In the genomic region with DNA sequence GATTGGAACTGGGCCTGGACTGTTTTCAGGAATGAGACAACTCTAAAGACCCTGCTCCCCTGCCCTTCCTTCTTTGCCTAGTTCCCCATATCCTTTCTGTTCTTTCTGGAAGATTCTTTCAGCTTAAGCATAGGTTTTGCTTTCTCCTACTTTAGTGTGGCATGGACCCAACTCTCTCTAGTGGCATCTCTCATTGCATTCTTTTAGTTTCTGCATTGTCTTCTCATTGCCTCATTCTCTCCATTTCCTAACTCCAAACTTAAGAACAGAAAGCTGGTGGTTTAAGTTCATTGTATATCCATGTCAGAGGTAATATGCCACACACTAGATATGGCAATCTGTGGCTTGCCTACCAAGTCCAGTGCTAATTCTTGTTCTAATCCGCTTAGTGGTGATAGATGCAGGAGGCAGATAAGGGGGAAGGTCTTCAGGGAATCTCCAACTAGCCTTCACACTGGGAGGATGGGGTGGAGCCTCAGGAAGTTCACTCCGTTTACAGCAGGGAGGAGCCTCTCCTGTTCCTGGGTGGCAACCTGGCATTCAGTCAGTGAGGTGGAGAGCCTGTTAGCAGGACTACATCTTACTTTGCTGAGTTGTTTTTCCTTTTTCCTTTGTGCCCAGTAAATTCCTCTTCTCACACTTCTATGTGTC, we compare ENCODE assay signal across 18 cellular contexts.
A peak's percentile ranks its signal among the peaks of the same experiment; 100 is the strongest.
DNase-seq lines count a peak whose midpoint lies in the region; ATAC-seq and TF ChIP-seq lines count a peak whose summit lies in the region.
"Had no signal": no experiment of that assay in that cellular context is flagged by ENCODE, and none has a peak within 500 bp of the region (broad histone marks: within the 10 kb centered on the region; RNA-seq: fewer than 3 reads in every experiment).

No MANE protein-coding gene starts in this region.

- H3K9me3 ChIP-seq in mammary epithelial cell (replicated peaks; ENCODE audit: insufficient read depth, low read length) (no peaks in the 10 kb centered on the region), breast epithelium (no peaks in the 10 kb centered on the region), upper lobe of right lung (no peaks in the 10 kb centered on the region), tibial nerve (no peaks in the 10 kb centered on the region)
- H3K9me3 ChIP-seq: BLaER1 treated with 17β-estradiol and CSF1 and Interleukin-3, amounts not matched to agents 10 nM and 100 nM; HAP-1 had no signal

- no peak overlapping the region for H3K4me2 ChIP-seq in mammary epithelial cell (ENCODE audit: insufficient read depth, low read depth, low read length)
- H3K4me2 ChIP-seq: KMS-11 had no signal

- no TSS peak for BruUV-seq in mammary epithelial cell (replicated peaks; lab: Mats Ljungman, UMichigan)

- CTCF ChIA-PET in mammary epithelial cell (lab: Charles Lee; ENCODE audit: low non-redundant PET) = no interaction called here

- DNase-seq in mammary epithelial cell (no peak), breast epithelium (ENCODE audit: low spot score in 2 of 2) (no peak), amniotic epithelial cell (ENCODE audit: low read depth) (peak; percentile 46), fibroblast of pulmonary artery (ENCODE audit: low read depth) (peak; percentile 41), upper lobe of right lung (no peak), tibial nerve (ENCODE audit: low spot score in 2 of 2) (no peak), NCI-H2029 (lab: John Stamatoyannopoulos, UW) (no peak)
- DNase-seq: NCI-H1436 treated with DMSO at 0.1 percent for 48 hours, NCI-H2081 treated with DMSO at 0.1 percent for 48 hours, NCI-H510A treated with DMSO at 0.1 percent for 48 hours had no signal

- H3K27ac ChIP-seq in mammary epithelial cell (ENCODE audit: insufficient read depth, low read depth, low read length) = no peak overlapping the region
- H3K27ac ChIP-seq in breast epithelium = no peak overlapping the region
- H3K27ac ChIP-seq in upper lobe of right lung = no peak overlapping the region
- no peak overlapping the region for H3K27ac ChIP-seq in tibial nerve
- H3K27ac ChIP-seq: 22Rv1; BLaER1 treated with 17β-estradiol and CSF1 and Interleukin-3, amounts not matched to agents 10 nM and 100 nM; KMS-11; SK-N-MC had no signal

- H4K20me1 ChIP-seq in mammary epithelial cell (ENCODE audit: insufficient read depth, low read length) = no peaks in the 10 kb centered on the region
- H4K20me1 ChIP-seq: BLaER1 treated with 17β-estradiol and CSF1 and Interleukin-3, amounts not matched to agents 10 nM and 100 nM had no signal

- no peak overlapping the region for H3K4me3 ChIP-seq in mammary epithelial cell (replicated peaks in 1 of 3; ENCODE audit: insufficient read depth in 1 of 3, low read depth in 2 of 3, low read length in 3 of 3)
- no peak overlapping the region for H3K4me3 ChIP-seq in breast epithelium
- no peak overlapping the region for H3K4me3 ChIP-seq in fibroblast of pulmonary artery (replicated peaks; ENCODE audit: low read depth, low read length)
- H3K4me3 ChIP-seq in upper lobe of right lung = no peak overlapping the region
- no peak overlapping the region for H3K4me3 ChIP-seq in tibial nerve
- H3K4me3 ChIP-seq: BLaER1 treated with 17β-estradiol and CSF1 and Interleukin-3, amounts not matched to agents 10 nM and 100 nM; HAP-1; SK-N-MC had no signal

- H3K36me3 ChIP-seq in mammary epithelial cell (ENCODE audit: insufficient read depth, low read length) (no peaks in the 10 kb centered on the region), breast epithelium (no peaks in the 10 kb centered on the region), upper lobe of right lung (no peaks in the 10 kb centered on the region), tibial nerve (no peaks in the 10 kb centered on the region)
- H3K36me3 ChIP-seq: BLaER1 treated with 17β-estradiol and CSF1 and Interleukin-3, amounts not matched to agents 10 nM and 100 nM; HAP-1 had no signal

- no peak overlapping the region for H3K9ac ChIP-seq in mammary epithelial cell (ENCODE audit: insufficient read depth, low read length)
- H3K9ac ChIP-seq: BLaER1 treated with 17β-estradiol and CSF1 and Interleukin-3, amounts not matched to agents 10 nM and 100 nM; KMS-11 had no signal

- WGBS in mammary epithelial cell (ENCODE audit: low coverage, missing lambda C conversion rate) = 57% methylated on average over 2 of the region's 2 CpGs
- WGBS in tibial nerve, 2 donors = 62 to 73% methylated on average over 2 of the region's 2 CpGs

- intact Hi-C loops in mammary epithelial cell (cut with micrococcal nuclease) (no loop called here), breast epithelium (cut with DNase I; ENCODE audit: low total_unique reads) (no loop called here), upper lobe of right lung (cut with DNase I) (no loop called here)

- no peaks in the 10 kb centered on the region for H3K79me2 ChIP-seq in mammary epithelial cell (ENCODE audit: insufficient read depth, low read length)

- H3K4me1 ChIP-seq in mammary epithelial cell (ENCODE audit: insufficient read depth, low read length) = no peaks in the 10 kb centered on the region
- H3K4me1 ChIP-seq in breast epithelium = peaks cover 0 to 2% of the 10 kb centered on the region in 2 donors
- no peaks in the 10 kb centered on the region for H3K4me1 ChIP-seq in upper lobe of right lung
- peaks cover 0 to 5% (median 0%) of the 10 kb centered on the region in 4 donors for H3K4me1 ChIP-seq in tibial nerve
- H3K4me1 ChIP-seq: HAP-1 had no signal

- H3K27me3 ChIP-seq in mammary epithelial cell (ENCODE audit: insufficient read depth, low read length) (no peaks in the 10 kb centered on the region), breast epithelium (no peaks in the 10 kb centered on the region), upper lobe of right lung (no peaks in the 10 kb centered on the region), tibial nerve (no peaks in the 10 kb centered on the region)
- H3K27me3 ChIP-seq: BLaER1 treated with 17β-estradiol and CSF1 and Interleukin-3, amounts not matched to agents 10 nM and 100 nM had no signal

- dilution Hi-C loops in mammary epithelial cell (cut with HindIII; ENCODE audit: low sequenced_read_pairs) = no loop called here

- H2AFZ ChIP-seq in mammary epithelial cell (ENCODE audit: low read depth, low read length) = peak overlapping the region; percentile 25

- no peak for TF ChIP-seq EP300 in tibial nerve (IDR thresholded peaks at IDR 0.05)

- TF ChIP-seq POLR2A in breast epithelium (IDR thresholded peaks at IDR 0.05) = no peak
- no peak for TF ChIP-seq POLR2A in tibial nerve (IDR thresholded peaks at IDR 0.05)

- ATAC-seq in upper lobe of right lung (peak; percentile 28), HG02623 (IDR thresholded peaks at IDR 0.05; ENCODE audit: unreplicated experiment) (no peak)
- ATAC-seq: Panc1, Right ventricle myocardium inferior had no signal

- in situ Hi-C loops in mammary epithelial cell (cut with MboI; ENCODE audit: low sequenced_read_pairs in 2 of 2) = no loop called here

- TF ChIP-seq CTCF in mammary epithelial cell (conservative IDR thresholded peaks at IDR 0.05 in 1 of 2, IDR thresholded peaks at IDR 0.05 in 1 of 2; ENCODE audit: extremely low read depth in 1 of 2, insufficient read depth in 1 of 2, low read depth in 1 of 2, low read length in 2 of 2) (no peak), breast epithelium (IDR thresholded peaks at IDR 0.05) (no peak), fibroblast of pulmonary artery (IDR thresholded peaks at IDR 0.05; ENCODE audit: low read length, missing control alignments) (no peak), upper lobe of right lung (IDR thresholded peaks at IDR 0.05) (no peak), tibial nerve (IDR thresholded peaks at IDR 0.05) (no peak)

Comparison
In these comparisons a context has a peak if more than half of its experiments do, and no peak if none do; other contexts are left out.
1. DNase-seq: peak in amniotic epithelial cell (single experiment) and fibroblast of pulmonary artery (single experiment); none in mammary epithelial cell (single experiment), breast epithelium (0 of 2), upper lobe of right lung (single experiment), tibial nerve (0 of 2) and NCI-H2029 (single experiment).